8 cellular contexts compared by ENCODE assay signal in genomic region chr16:69123894-69124293, GRCh38. TPM values are rescaled to one million over a fixed set of nuclear protein-coding genes. Genes with fewer than 3 reads are reported as not detected.
DNase-seq lines count a peak whose midpoint lies in the region; ATAC-seq and TF ChIP-seq lines count a peak whose summit lies in the region.

No MANE protein-coding gene starts in this region.

- TF ChIP-seq EP300 in sigmoid colon (IDR thresholded peaks at IDR 0.05): no peak

- H3K27ac ChIP-seq in KMS-11 (no peak overlapping the region), RWPE2 (ENCODE audit: poor library complexity, severe bottlenecking) (no peak overlapping the region), sigmoid colon (no peak overlapping the region)

- H2AFZ ChIP-seq in KMS-11 (ENCODE audit: low read depth): no peak overlapping the region

- peak; percentile 27; the same call in 1 of the 3 replicates for ATAC-seq in RWPE2 (ENCODE audit: low read depth)
- no peak for ATAC-seq in HG03196 (IDR thresholded peaks at IDR 0.05; ENCODE audit: unreplicated experiment)
- no peak for ATAC-seq in GM18870 (IDR thresholded peaks at IDR 0.05; ENCODE audit: unreplicated experiment)

- no peak overlapping the region for H3K4me2 ChIP-seq in KMS-11

- no peak overlapping the region for H3K9ac ChIP-seq in KMS-11

- no peaks in the 10 kb centered on the region for H4K20me1 ChIP-seq in KMS-11 (ENCODE audit: insufficient read depth)

- TF ChIP-seq POLR2A in sigmoid colon (IDR thresholded peaks at IDR 0.05): no peak

- no peaks in the 10 kb centered on the region for H3K4me1 ChIP-seq in KMS-11 (ENCODE audit: low read depth, poor library complexity, severe bottlenecking)
- no peaks in the 10 kb centered on the region for H3K4me1 ChIP-seq in RWPE2 (ENCODE audit: insufficient read depth, poor library complexity, severe bottlenecking)
- H3K4me1 ChIP-seq in sigmoid colon: peaks cover 0 to 14% (median 4%) of the 10 kb centered on the region in 4 donors

- H3K36me3 ChIP-seq in KMS-11 (ENCODE audit: insufficient read depth): no peaks in the 10 kb centered on the region
- H3K36me3 ChIP-seq in RWPE2 (ENCODE audit: low read depth): peaks cover 91% of the 10 kb centered on the region
- H3K36me3 ChIP-seq in sigmoid colon: peaks cover 13 to 28% (median 19%) of the 10 kb centered on the region in 4 donors

- H3K4me3 ChIP-seq in KMS-11 (IDR thresholded peaks at IDR 0.05; ENCODE audit: insufficient read depth, low read depth, low read length): no peak overlapping the region
- no peak overlapping the region for H3K4me3 ChIP-seq in RWPE2 (ENCODE audit: severe bottlenecking)
- no peak overlapping the region for H3K4me3 ChIP-seq in sigmoid colon

- DNase-seq in DMS 273 treated with DMSO at 0.1 percent for 48 hours (lab: John Stamatoyannopoulos, UW): peak; percentile 31
- DNase-seq in RWPE2 (ENCODE audit: low spot score): no peak
- peak; percentile 59 for DNase-seq in activated naive CD4-positive, alpha-beta T cell treated with Interleukin-2 at 50 U/mL for 16 hours
- DNase-seq in glomerular visceral epithelial cell (ENCODE audit: extremely low spot score): peak; percentile 69
- DNase-seq in sigmoid colon: no peak

- H3K79me2 ChIP-seq in KMS-11 (ENCODE audit: insufficient read depth, low read depth): peaks cover 11% of the 10 kb centered on the region; the same call in 1 of the 2 replicates

- no peaks in the 10 kb centered on the region for H3K9me3 ChIP-seq in RWPE2 (ENCODE audit: severe bottlenecking)
- no peaks in the 10 kb centered on the region for H3K9me3 ChIP-seq in sigmoid colon

- TF ChIP-seq CTCF in KMS-11 (conservative IDR thresholded peaks at IDR 0.05; ENCODE audit: low read depth, low read length): peak; percentile 88
- peak; percentile 74 for TF ChIP-seq CTCF in RWPE2 (IDR thresholded peaks at IDR 0.05; ENCODE audit: poor library complexity, severe bottlenecking)
- peak; percentile 30 to 68 (median 62) for TF ChIP-seq CTCF in sigmoid colon (IDR thresholded peaks at IDR 0.05)

- WGBS in sigmoid colon, 2 donors: 71 to 87% methylated on average over 3 of the region's 3 CpGs

- intact Hi-C loops in sigmoid colon (cut with DNase I): loop anchor here (2.0 kb wide), 1 partner anchor 221 kb away; no protein-coding TSS in a partner anchor

- H3K27me3 ChIP-seq in KMS-11 (ENCODE audit: insufficient read depth, low read depth) (no peaks in the 10 kb centered on the region), RWPE2 (ENCODE audit: insufficient read depth, poor library complexity, severe bottlenecking) (no peaks in the 10 kb centered on the region), sigmoid colon (no peaks in the 10 kb centered on the region)

RNA-seq across cellular contexts. Expression of gene CHTF8, which starts 8.5 kb away (rescaled TPM):
- 10 to 100 TPM; 46.3 to 79.2 (median 55.5) TPM for total RNA-seq in sigmoid colon
- polyA plus RNA-seq in sigmoid colon: 10 to 100 TPM; 61.9 to 77.0 (median 72.4) TPM

RNA-seq across cellular contexts. Expression of gene UTP4, which starts 8.6 kb away (rescaled TPM):
- total RNA-seq in sigmoid colon: 10 to 100 TPM; 24.6 to 37.5 (median 27.8) TPM
- 10 to 100 TPM in 2 of 3 donors, 1 to 10 TPM in 1; 9.5 to 23.7 (median 13.8) TPM for polyA plus RNA-seq in sigmoid colon

RNA-seq across cellular contexts. Expression of gene HAS3, which starts 18.4 kb away (rescaled TPM):
- under 1 TPM; 0.36 to 0.95 (median 0.74) TPM for total RNA-seq in sigmoid colon
- polyA plus RNA-seq in sigmoid colon: 1 to 10 TPM in 2 of 3 donors, under 1 TPM in 1; 0.60 to 5.8 (median 5.0) TPM

Comparison
In these comparisons a context has a peak if more than half of its experiments do, and no peak if none do; other contexts are left out.
1. DNase-seq: peak in DMS 273 treated with DMSO at 0.1 percent for 48 hours (single experiment), activated naive CD4-positive, alpha-beta T cell treated with Interleukin-2 at 50 U/mL for 16 hours (single experiment) and glomerular visceral epithelial cell (single experiment); none in RWPE2 (single experiment) and sigmoid colon (single experiment).
2. Peak in every context shown above with its lines, with median percentiles within 50 percentile points of each other: CTCF ChIP-seq.